In genomic region chr1:9234223-9235122, GRCh38 we compare ENCODE assay signal across 1 cellular context.
TF ChIP-seq lines count a peak whose summit lies in the region.

TSS of gene H6PD (plus strand) at chr1:9234774. CDS start at chr1:9244935, 10,161 bp downstream.

TF ChIP-seq in HepG2, 621 proteins besides CTCF, POLR2A, EP300 and RAD21 (continued from another document and continues in another):
- TF ChIP-seq, protein P1, sequence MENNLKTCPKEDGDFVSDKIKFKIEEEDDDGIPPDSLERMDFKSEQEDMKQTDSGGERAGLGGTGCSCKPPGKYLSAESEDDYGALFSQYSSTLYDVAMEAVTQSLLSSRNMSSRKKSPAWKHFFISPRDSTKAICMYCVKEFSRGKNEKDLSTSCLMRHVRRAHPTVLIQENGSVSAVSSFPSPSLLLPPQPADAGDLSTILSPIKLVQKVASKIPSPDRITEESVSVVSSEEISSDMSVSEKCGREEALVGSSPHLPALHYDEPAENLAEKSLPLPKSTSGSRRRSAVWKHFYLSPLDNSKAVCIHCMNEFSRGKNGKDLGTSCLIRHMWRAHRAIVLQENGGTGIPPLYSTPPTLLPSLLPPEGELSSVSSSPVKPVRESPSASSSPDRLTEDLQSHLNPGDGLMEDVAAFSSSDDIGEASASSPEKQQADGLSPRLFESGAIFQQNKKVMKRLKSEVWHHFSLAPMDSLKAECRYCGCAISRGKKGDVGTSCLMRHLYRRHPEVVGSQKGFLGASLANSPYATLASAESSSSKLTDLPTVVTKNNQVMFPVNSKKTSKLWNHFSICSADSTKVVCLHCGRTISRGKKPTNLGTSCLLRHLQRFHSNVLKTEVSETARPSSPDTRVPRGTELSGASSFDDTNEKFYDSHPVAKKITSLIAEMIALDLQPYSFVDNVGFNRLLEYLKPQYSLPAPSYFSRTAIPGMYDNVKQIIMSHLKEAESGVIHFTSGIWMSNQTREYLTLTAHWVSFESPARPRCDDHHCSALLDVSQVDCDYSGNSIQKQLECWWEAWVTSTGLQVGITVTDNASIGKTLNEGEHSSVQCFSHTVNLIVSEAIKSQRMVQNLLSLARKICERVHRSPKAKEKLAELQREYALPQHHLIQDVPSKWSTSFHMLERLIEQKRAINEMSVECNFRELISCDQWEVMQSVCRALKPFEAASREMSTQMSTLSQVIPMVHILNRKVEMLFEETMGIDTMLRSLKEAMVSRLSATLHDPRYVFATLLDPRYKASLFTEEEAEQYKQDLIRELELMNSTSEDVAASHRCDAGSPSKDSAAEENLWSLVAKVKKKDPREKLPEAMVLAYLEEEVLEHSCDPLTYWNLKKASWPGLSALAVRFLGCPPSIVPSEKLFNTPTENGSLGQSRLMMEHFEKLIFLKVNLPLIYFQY (CRISPR knock-in tag; IDR thresholded peaks at IDR 0.05; ENCODE audit: borderline replicate concordance), result peak; percentile 74; the same call in 1 of the 2 replicates
- peak; percentile 52 for TF ChIP-seq HNRNPK (IDR thresholded peaks at IDR 0.05; ENCODE audit: low read depth, low read length, poor library complexity, severe bottlenecking)
- TF ChIP-seq TAF15 (IDR thresholded peaks at IDR 0.05; ENCODE audit: low read depth, low read length, poor library complexity, severe bottlenecking), result no peak
- TF ChIP-seq CCAR2 (optimal IDR thresholded peaks at IDR 0.05; ENCODE audit: low read depth, low read length), result no peak
- TF ChIP-seq ZMYM2 (CRISPR knock-in tag; IDR thresholded peaks at IDR 0.05), result peak; percentile 98
- TF ChIP-seq NFKBIZ (CRISPR knock-in tag; IDR thresholded peaks at IDR 0.05), result peak; percentile 26; the same call in 1 of the 2 replicates
- TF ChIP-seq KDM4B (CRISPR knock-in tag; IDR thresholded peaks at IDR 0.05), result peak; percentile 70; the same call in 1 of the 2 replicates
- peak; percentile 60 for TF ChIP-seq MYC (CRISPR knock-in tag; IDR thresholded peaks at IDR 0.05; ENCODE audit: borderline replicate concordance)
- no peak; the same call in 1 of the 2 replicates for TF ChIP-seq HMG20A (CRISPR knock-in tag; IDR thresholded peaks at IDR 0.05; ENCODE audit: borderline replicate concordance)
- TF ChIP-seq ZNF512 (CRISPR knock-in tag; IDR thresholded peaks at IDR 0.05), result no peak
- TF ChIP-seq RFX1 (IDR thresholded peaks at IDR 0.05), result no peak
- 0 out of 2 replicates have a peak, but pooled peaks have one; percentile 54 for TF ChIP-seq REXO4 (CRISPR knock-in tag; IDR thresholded peaks at IDR 0.05; ENCODE audit: borderline replicate concordance)
- TF ChIP-seq ZNF550 (CRISPR knock-in tag; IDR thresholded peaks at IDR 0.05; ENCODE audit: borderline replicate concordance), result no peak
- no peak; the same call in 1 of the 2 replicates for TF ChIP-seq ZFP41 (CRISPR knock-in tag; IDR thresholded peaks at IDR 0.05; ENCODE audit: borderline replicate concordance)
- TF ChIP-seq SOX5 (CRISPR knock-in tag; IDR thresholded peaks at IDR 0.05; ENCODE audit: borderline replicate concordance), result peak; percentile 63; the same call in 1 of the 2 replicates
- no peak for TF ChIP-seq ZKSCAN5 (CRISPR knock-in tag; IDR thresholded peaks at IDR 0.05)
- TF ChIP-seq NFAT5 (CRISPR knock-in tag; IDR thresholded peaks at IDR 0.05), result peak; percentile 43; the same call in 1 of the 2 replicates
- no peak; the same call in 1 of the 2 replicates for TF ChIP-seq DR1 (CRISPR knock-in tag; IDR thresholded peaks at IDR 0.05)
- TF ChIP-seq SRSF1 (optimal IDR thresholded peaks at IDR 0.05; ENCODE audit: low read depth, low read length), result no peak
- no peak for TF ChIP-seq ZNF562 (CRISPR knock-in tag; IDR thresholded peaks at IDR 0.05; ENCODE audit: borderline replicate concordance)
- TF ChIP-seq, protein P2, sequence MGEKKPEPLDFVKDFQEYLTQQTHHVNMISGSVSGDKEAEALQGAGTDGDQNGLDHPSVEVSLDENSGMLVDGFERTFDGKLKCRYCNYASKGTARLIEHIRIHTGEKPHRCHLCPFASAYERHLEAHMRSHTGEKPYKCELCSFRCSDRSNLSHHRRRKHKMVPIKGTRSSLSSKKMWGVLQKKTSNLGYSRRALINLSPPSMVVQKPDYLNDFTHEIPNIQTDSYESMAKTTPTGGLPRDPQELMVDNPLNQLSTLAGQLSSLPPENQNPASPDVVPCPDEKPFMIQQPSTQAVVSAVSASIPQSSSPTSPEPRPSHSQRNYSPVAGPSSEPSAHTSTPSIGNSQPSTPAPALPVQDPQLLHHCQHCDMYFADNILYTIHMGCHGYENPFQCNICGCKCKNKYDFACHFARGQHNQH (CRISPR knock-in tag; IDR thresholded peaks at IDR 0.05), result peak; percentile 92
- TF ChIP-seq ZNF234 (CRISPR knock-in tag; conservative IDR thresholded peaks at IDR 0.05), result no peak
- no peak for TF ChIP-seq PAWR (CRISPR knock-in tag; IDR thresholded peaks at IDR 0.05; ENCODE audit: borderline replicate concordance)
- TF ChIP-seq, protein P3, sequence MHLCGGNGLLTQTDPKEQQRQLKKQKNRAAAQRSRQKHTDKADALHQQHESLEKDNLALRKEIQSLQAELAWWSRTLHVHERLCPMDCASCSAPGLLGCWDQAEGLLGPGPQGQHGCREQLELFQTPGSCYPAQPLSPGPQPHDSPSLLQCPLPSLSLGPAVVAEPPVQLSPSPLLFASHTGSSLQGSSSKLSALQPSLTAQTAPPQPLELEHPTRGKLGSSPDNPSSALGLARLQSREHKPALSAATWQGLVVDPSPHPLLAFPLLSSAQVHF (CRISPR knock-in tag; IDR thresholded peaks at IDR 0.05), result no peak
- peak; percentile 40; the same call in 1 of the 2 replicates for TF ChIP-seq PRDM15 (CRISPR knock-in tag; IDR thresholded peaks at IDR 0.05)
- 0 out of 2 replicates have a peak, but pooled peaks have one; percentile 38 for TF ChIP-seq ZNF598 (CRISPR knock-in tag; IDR thresholded peaks at IDR 0.05; ENCODE audit: borderline replicate concordance)
- TF ChIP-seq PLRG1 (conservative IDR thresholded peaks at IDR 0.05), result no peak
- TF ChIP-seq ZNF383 (CRISPR knock-in tag; IDR thresholded peaks at IDR 0.05; ENCODE audit: borderline replicate concordance), result no peak
- peak; percentile 98 for TF ChIP-seq ZFX (CRISPR knock-in tag; IDR thresholded peaks at IDR 0.05; ENCODE audit: low read depth)
- no peak for TF ChIP-seq ZNF260 (CRISPR knock-in tag; IDR thresholded peaks at IDR 0.05; ENCODE audit: borderline replicate concordance, low read depth)
- no peak for TF ChIP-seq ZNF576 (CRISPR knock-in tag; IDR thresholded peaks at IDR 0.05)
- no peak for TF ChIP-seq ZNF569 (CRISPR knock-in tag; IDR thresholded peaks at IDR 0.05; ENCODE audit: borderline replicate concordance)
- no peak; the same call in none of the 2 replicates for TF ChIP-seq ZNF607 (CRISPR knock-in tag; IDR thresholded peaks at IDR 0.05; ENCODE audit: borderline replicate concordance)
- no peak for TF ChIP-seq HMGA1 (CRISPR knock-in tag; conservative IDR thresholded peaks at IDR 0.05)
